Comparison of ENCODE assay signal across 27 cellular contexts in genomic region chr19:4553092-4553695, GRCh38. TPM values are rescaled to one million over a fixed set of nuclear protein-coding genes. Genes with fewer than 3 reads are reported as not detected.
"Had no signal": no experiment of that assay in that cellular context is flagged by ENCODE, and none has a peak within 500 bp of the region (broad histone marks: within the 10 kb centered on the region; RNA-seq: fewer than 3 reads in every experiment).

No MANE protein-coding gene starts in this region.

- H3K9ac ChIP-seq: neural progenitor cell, parathyroid adenoma had no signal

- H2AFZ ChIP-seq: hepatocyte, neural progenitor cell, parathyroid adenoma had no signal

- ATAC-seq: natural killer cell; psoas muscle; stimulated activated effector memory CD8-positive, alpha-beta T cell treated with anti-CD3 and anti-CD28 coated beads, Interleukin-12 subunit alpha, Interleukin-12 subunit beta, amount 100 ng/mL, for 72 hours; upper lobe of right lung had no signal

- H3K9me3 ChIP-seq: left ventricle myocardium inferior, neutrophil, psoas muscle, sigmoid colon, spleen, suprapubic skin, thoracic aorta, tibial artery, upper lobe of right lung, uterus had no signal

- H3K4me2 ChIP-seq: hepatocyte, neural progenitor cell had no signal

- H3K36me3 ChIP-seq: neural progenitor cell, neutrophil, sigmoid colon, suprapubic skin, thoracic aorta, tibial artery, uterus had no signal

- H3K27me3 ChIP-seq: hepatocyte, neural progenitor cell, neutrophil, sigmoid colon, upper lobe of right lung, uterus had no signal

- H3K4me1 ChIP-seq: neural progenitor cell, parathyroid adenoma, tibial artery, upper lobe of right lung, uterus had no signal

- H3K27ac ChIP-seq: hepatocyte, left ventricle myocardium inferior, neural progenitor cell, neutrophil, parathyroid adenoma, psoas muscle, sigmoid colon, spleen, suprapubic skin, thoracic aorta, tibial artery, upper lobe of right lung, uterus had no signal

- H3K4me3 ChIP-seq: hepatocyte, left ventricle myocardium inferior, lung, neural progenitor cell, psoas muscle, sigmoid colon, spleen, suprapubic skin, thoracic aorta, tibial artery, upper lobe of right lung, uterus had no signal

- FAIRE-seq: small intestine had no signal

- H3K79me2 ChIP-seq: hepatocyte, parathyroid adenoma had no signal

- DNase-seq: islet precursor cell; left ventricle myocardium inferior; mesendoderm; naive B cell; natural killer cell; nephron progenitor cell; occipital lobe; psoas muscle; sigmoid colon; small intestine; spleen; stimulated activated CD4-positive, alpha-beta T cell treated with anti-CD3 and anti-CD28 coated beads, Interleukin-4, amount 100 ng/mL, for 24 hours; stimulated activated naive CD4-positive, alpha-beta T cell; tibial artery; trophoblast cell; upper lobe of right lung; uterus had no signal

RNA-seq across cellular contexts. Expression of gene LRG1, which starts 13.4 kb away (rescaled TPM):
- total RNA-seq: occipital lobe, osteocyte had no signal

RNA-seq across cellular contexts. Expression of gene PLIN5, which starts 18.2 kb away (rescaled TPM):
- total RNA-seq: kidney epithelial cell, osteocyte had no signal

RNA-seq across cellular contexts. Expression of gene PLIN4, which starts 34.9 kb away (rescaled TPM):
- total RNA-seq: osteocyte had no signal
